In genomic region chr4:12580787-12581186, GRCh38 we compare ENCODE assay signal across 23 cellular contexts.
"Had no signal": no experiment of that assay in that cellular context is flagged by ENCODE, and none has a peak within 500 bp of the region (broad histone marks: within the 10 kb centered on the region; RNA-seq: fewer than 3 reads in every experiment).

No MANE protein-coding gene starts in this region.

- ATAC-seq: natural killer cell; psoas muscle; right cardiac atrium; sciatic nerve; stimulated activated memory B cell treated with anti-CD40 and anti-IgM and Interleukin-4, amounts not matched to agents 10 μg/mL and 1 μg/mL and 100 μg/mL, for 72 hours; stimulated activated naive CD8-positive, alpha-beta T cell treated with anti-CD3 and anti-CD28 coated beads, Interleukin-15, amount 100 ng/mL, for 72 hours; stimulated activated naive CD8-positive, alpha-beta T cell treated with anti-CD3 and anti-CD28 coated beads, Interleukin-15, Interleukin-2, amounts not matched to agents 100 U/mL and 50 U/mL, for 24 hours; upper lobe of right lung had no signal

- DNase-seq: natural killer cell; occipital lobe; ovary; posterior cingulate gyrus; psoas muscle; right cardiac atrium; spleen; stimulated activated CD4-positive, alpha-beta T cell treated with anti-CD3 and anti-CD28 coated beads, Interleukin-12 subunit alpha, Interleukin-12 subunit beta, amount 100 ng/mL, for 4 hours; stimulated activated CD4-positive, alpha-beta T cell treated with anti-CD3 and anti-CD28 coated beads, Interleukin-1b, Interleukin-23, amount 100 ng/mL, for 48 hours; stimulated activated CD4-positive, alpha-beta T cell treated with anti-CD3 and anti-CD28 coated beads, Interleukin-4, amount 100 ng/mL, for 1 hour; stimulated activated CD4-positive, alpha-beta T cell treated with anti-CD3 and anti-CD28 coated beads, Interleukin-4, amount 100 ng/mL, for 4 hours; stimulated activated CD8-positive, alpha-beta memory T cell treated with anti-CD3 and anti-CD28 coated beads, Interleukin-4, amount 100 ng/mL, for 48 hours; stimulated activated naive CD4-positive, alpha-beta T cell; stimulated activated naive CD8-positive, alpha-beta T cell treated with anti-CD3 and anti-CD28 coated beads, Interleukin-15, amount 100 ng/mL, for 72 hours; stimulated activated naive CD8-positive, alpha-beta T cell treated with anti-CD3 and anti-CD28 coated beads, Interleukin-15, Interleukin-2, amounts not matched to agents 100 U/mL and 50 U/mL, for 24 hours; substantia nigra; testis; tibial artery; transverse colon; upper lobe of right lung; uterus had no signal
